14 cellular contexts compared by ENCODE assay signal in the genomic region with DNA sequence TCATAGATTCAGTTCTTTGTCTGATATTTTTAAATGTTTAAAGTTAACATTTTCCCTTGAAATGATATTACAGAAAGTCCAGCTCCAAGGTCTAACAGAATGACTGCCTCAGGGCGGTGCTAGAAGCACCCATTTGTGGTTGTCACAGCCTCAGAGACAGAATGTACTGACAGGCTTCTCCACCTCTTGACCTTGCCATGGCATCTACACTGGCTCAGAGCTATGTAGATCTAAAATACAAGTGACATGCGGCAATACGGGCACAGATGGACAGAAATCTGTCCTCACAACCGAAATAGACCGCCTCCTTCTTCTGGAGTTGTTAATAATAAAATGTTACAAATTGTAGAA.
DNase-seq lines count a peak whose midpoint lies in the region; ATAC-seq, FAIRE-seq and TF ChIP-seq lines count a peak whose summit lies in the region.
"Had no signal": no experiment of that assay in that cellular context is flagged by ENCODE, and none has a peak within 500 bp of the region (broad histone marks: within the 10 kb centered on the region; RNA-seq: fewer than 3 reads in every experiment).

No MANE protein-coding gene starts in this region.

- intact Hi-C loops in right cardiac atrium (cut with DNase I) (no loop called here), pancreas (cut with DNase I) (no loop called here)

- H2BK20ac ChIP-seq in H9 (ENCODE audit: low read depth, low read length, poor library complexity, severe bottlenecking), result no peak overlapping the region

- H4K8ac ChIP-seq in H9 (replicated peaks; ENCODE audit: insufficient read length, low read depth, low read length), result no peak overlapping the region

- no peak overlapping the region for H4K5ac ChIP-seq in H9 (ENCODE audit: insufficient read length, low read depth, low read length)

- no peaks in the 10 kb centered on the region for H3K9me3 ChIP-seq in H9 (ENCODE audit: control insufficient read depth, low read depth, low read length)
- H3K9me3 ChIP-seq in WERI-Rb-1 (ENCODE audit: severe bottlenecking), result no peaks in the 10 kb centered on the region
- H3K9me3 ChIP-seq in right cardiac atrium (ENCODE audit: control insufficient read depth, low read length), result no peaks in the 10 kb centered on the region
- no peaks in the 10 kb centered on the region for H3K9me3 ChIP-seq in pancreas
- H3K9me3 ChIP-seq: SJSA1 had no signal

- no peak overlapping the region for H2BK12ac ChIP-seq in H9 (ENCODE audit: insufficient read length, low read depth, low read length)

- no peaks in the 10 kb centered on the region for H3K27me3 ChIP-seq in H9 (ENCODE audit: insufficient read depth, low read length)
- H3K27me3 ChIP-seq in WERI-Rb-1 (ENCODE audit: insufficient read depth, low read depth, severe bottlenecking), result no peaks in the 10 kb centered on the region
- H3K27me3 ChIP-seq in right cardiac atrium (ENCODE audit: control insufficient read depth, insufficient read depth), result no peaks in the 10 kb centered on the region
- no peaks in the 10 kb centered on the region for H3K27me3 ChIP-seq in pancreas

- no CpG with 5 or more reads among the region's 5 CpGs for WGBS in H9 (ENCODE audit: extremely low coverage, insufficient read length, low lambda C conversion rate)
- 72% methylated on average over 5 of the region's 5 CpGs for WGBS in right cardiac atrium
- WGBS in pancreas, 2 donors, result 93 to 94% methylated on average over 5 of the region's 5 CpGs

- H3K4me3 Mint-ChIP-seq in H9, result no peak overlapping the region; a peak in 1 of 5 replicates
- no peak overlapping the region for H3K4me3 Mint-ChIP-seq in activated CD4-positive, alpha-beta T cell treated with anti-CD3 and anti-CD28 coated beads, Interleukin-2, amount 10 ng/mL, durations not matched to agents 7 days and 5 days

- TF ChIP-seq CTCF in H9 (conservative IDR thresholded peaks at IDR 0.05) (no peak), WERI-Rb-1 (IDR thresholded peaks at IDR 0.05; ENCODE audit: low read depth, low read length) (no peak), pancreas (IDR thresholded peaks at IDR 0.05) (no peak)

- POLR2A ChIA-PET in activated CD4-positive, alpha-beta T cell treated with anti-CD3 and anti-CD28 coated beads, Interleukin-2, amount 10 ng/mL, durations not matched to agents 7 days and 5 days (lab: Charles Lee), result no interaction called here

- H3K23ac ChIP-seq in H9 (ENCODE audit: insufficient read length, low read depth, low read length), result no peak overlapping the region

- H3K23me2 ChIP-seq in H9 (ENCODE audit: insufficient read length, low read depth, low read length, poor library complexity, severe bottlenecking), result no peaks in the 10 kb centered on the region

- no peak overlapping the region for H3K18ac ChIP-seq in H9 (ENCODE audit: insufficient read length, low read depth, low read length)

- H3K4me1 ChIP-seq in H9 (ENCODE audit: insufficient read depth, low read length) (no peaks in the 10 kb centered on the region; the same call in 1 of the 2 replicates), right cardiac atrium (ENCODE audit: control insufficient read depth, insufficient read depth, low read length) (peaks cover 3% of the 10 kb centered on the region), pancreas (peaks cover 0 to 9% (median 3%) of the 10 kb centered on the region in 3 donors)
- H3K4me1 ChIP-seq: SJSA1 had no signal

- no peaks in the 10 kb centered on the region for H3K9me3 Mint-ChIP-seq in H9
- H3K9me3 Mint-ChIP-seq in activated CD4-positive, alpha-beta T cell treated with anti-CD3 and anti-CD28 coated beads, Interleukin-2, amount 10 ng/mL, durations not matched to agents 7 days and 5 days, result no peaks in the 10 kb centered on the region

- H2BK15ac ChIP-seq in H9 (ENCODE audit: low read depth, low read length), result no peak overlapping the region

- H3K27me3 Mint-ChIP-seq in H9 (ENCODE audit: low read depth), result no peaks in the 10 kb centered on the region
- no peaks in the 10 kb centered on the region for H3K27me3 Mint-ChIP-seq in activated CD4-positive, alpha-beta T cell treated with anti-CD3 and anti-CD28 coated beads, Interleukin-2, amount 10 ng/mL, durations not matched to agents 7 days and 5 days

- no peak overlapping the region for H3T11ph ChIP-seq in H9 (ENCODE audit: low read length)

- peaks cover 23 to 32% of the 10 kb centered on the region in 2 experiments for H3K4me1 Mint-ChIP-seq in H9
- peaks cover 5% of the 10 kb centered on the region for H3K4me1 Mint-ChIP-seq in activated CD4-positive, alpha-beta T cell treated with anti-CD3 and anti-CD28 coated beads, Interleukin-2, amount 10 ng/mL, durations not matched to agents 7 days and 5 days

- no peaks in the 10 kb centered on the region for H4K20me1 ChIP-seq in H9 (ENCODE audit: control insufficient read depth, insufficient read depth, insufficient read length)

- no peak for FAIRE-seq in pancreas (lab: Jason Lieb, UNC)

- H2BK120ac ChIP-seq in H9 (ENCODE audit: low read depth, low read length, poor library complexity, severe bottlenecking), result no peak overlapping the region

- no peaks in the 10 kb centered on the region for H3K79me1 ChIP-seq in H9 (ENCODE audit: insufficient read depth, low read depth, low read length, poor library complexity, severe bottlenecking)

- H3K14ac ChIP-seq in H9 (ENCODE audit: insufficient read depth, low read length), result no peak overlapping the region

- H3K36me3 ChIP-seq in WERI-Rb-1, result no peaks in the 10 kb centered on the region
- no peaks in the 10 kb centered on the region for H3K36me3 ChIP-seq in pancreas
- H3K36me3 ChIP-seq: SJSA1 had no signal

- H3K9ac ChIP-seq in H9 (ENCODE audit: extremely low read depth, insufficient read length, low read length), result no peak overlapping the region

- no peak overlapping the region for H2BK5ac ChIP-seq in H9 (ENCODE audit: insufficient read length, low read length)

- H3K36me3 Mint-ChIP-seq in H9 (ENCODE audit: insufficient read depth in 1 of 3, low read depth in 3 of 3), result peaks cover 0 to 9% (median 2%) of the 10 kb centered on the region in 3 experiments; a peak in 2 of 7 replicates
- no peaks in the 10 kb centered on the region for H3K36me3 Mint-ChIP-seq in activated CD4-positive, alpha-beta T cell treated with anti-CD3 and anti-CD28 coated beads, Interleukin-2, amount 10 ng/mL, durations not matched to agents 7 days and 5 days (ENCODE audit: low read depth)

- CTCF ChIA-PET in activated CD4-positive, alpha-beta T cell treated with anti-CD3 and anti-CD28 coated beads, Interleukin-2, amount 10 ng/mL, durations not matched to agents 7 days and 5 days (lab: Charles Lee), result interaction anchor here (1.4 kb wide), 1 partner anchor 206 kb away, joined by 3 read pairs; no protein-coding TSS in a partner anchor

- H3K27ac ChIP-seq in H9 (ENCODE audit: insufficient read length, low read depth, low read length) (no peak overlapping the region), WERI-Rb-1 (no peak overlapping the region), right cardiac atrium (ENCODE audit: low read length) (no peak overlapping the region), pancreas (no peak overlapping the region)
- H3K27ac ChIP-seq: SJSA1 had no signal

- H3K4me3 ChIP-seq in WERI-Rb-1 (ENCODE audit: low read depth, low read length) (no peak overlapping the region), right cardiac atrium (ENCODE audit: low read length) (no peak overlapping the region), pancreas (no peak overlapping the region)
- H3K4me3 ChIP-seq: SJSA1 had no signal

- H3K4me2 ChIP-seq in H9 (ENCODE audit: insufficient read depth, insufficient read length, low read length), result no peak overlapping the region

- DNase-seq in COLO668 (lab: John Stamatoyannopoulos, UW; ENCODE audit: unreplicated experiment) (peak; percentile 1), H9 (peak; percentile 24), WERI-Rb-1 (peak; percentile 7), right cardiac atrium (peak; percentile 12 to 55 (median 46)), pancreas (no peak)
- no peak for DNase-seq in activated CD4-positive, alpha-beta T cell treated with anti-CD3 and anti-CD28 coated beads, Interleukin-2, amount 10 ng/mL, durations not matched to agents 7 days and 5 days
- DNase-seq in NK-92 treated with Interleukin-12 subunit alpha and Interleukin-12 subunit beta, amount 100 ng/mL, for 24 hours (lab: John Stamatoyannopoulos, UW), result no peak
- DNase-seq: activated CD8-positive, alpha-beta memory T cell treated with anti-CD3 and anti-CD28 coated beads, Interleukin-2, amount 50 U/mL, for 4 hours; activated gamma-delta T cell; NCI-H2081 treated with DMSO at 0.1 percent for 48 hours; stimulated activated CD4-positive, alpha-beta T cell treated with anti-CD3 and anti-CD28 coated beads, Interleukin-2, amount 100 ng/mL, for 48 hours; T-helper 9 cell had no signal

- H3K56ac ChIP-seq in H9 (ENCODE audit: insufficient read length, low read depth, low read length), result no peak overlapping the region

- H4K91ac ChIP-seq in H9 (ENCODE audit: insufficient read length, low read depth, low read length), result no peak overlapping the region

- no peak overlapping the region for H2AFZ ChIP-seq in H9 (ENCODE audit: low read length)

- no peak overlapping the region for H3K4ac ChIP-seq in H9 (ENCODE audit: low read depth, low read length)

- ATAC-seq in right cardiac atrium (peak; percentile 93 to 94), pancreas (no peak), GM19452 (IDR thresholded peaks at IDR 0.05; ENCODE audit: unreplicated experiment) (no peak)

- H3K79me2 ChIP-seq in H9 (ENCODE audit: insufficient read depth, low read length), result no peaks in the 10 kb centered on the region

- no peak overlapping the region for H2AK5ac ChIP-seq in H9 (ENCODE audit: insufficient read length, low read length)

- H3K27ac Mint-ChIP-seq in H9, result peak overlapping the region in 1 of 3 experiments; percentile 40; a peak in 1 of 7 replicates
- no peak overlapping the region for H3K27ac Mint-ChIP-seq in activated CD4-positive, alpha-beta T cell treated with anti-CD3 and anti-CD28 coated beads, Interleukin-2, amount 10 ng/mL, durations not matched to agents 7 days and 5 days

Comparison
In these comparisons a context has a peak if more than half of its experiments do, and no peak if none do; other contexts are left out.
1. DNase-seq: peak in COLO668 (single experiment), H9 (single experiment), WERI-Rb-1 (single experiment) and right cardiac atrium (3 of 3); none in pancreas (0 of 6), activated CD4-positive, alpha-beta T cell treated with anti-CD3 and anti-CD28 coated beads, Interleukin-2, amount 10 ng/mL, durations not matched to agents 7 days and 5 days (single experiment) and NK-92 treated with Interleukin-12 subunit alpha and Interleukin-12 subunit beta, amount 100 ng/mL, for 24 hours (single experiment).
2. ATAC-seq: peak in right cardiac atrium (2 of 2); none in pancreas (0 of 4) and GM19452 (single experiment).